Comparison of ENCODE assay signal across 27 cellular contexts in genomic region chr22:25193548-25193947, GRCh38. TPM values are rescaled to one million over a fixed set of nuclear protein-coding genes. Genes with fewer than 3 reads are reported as not detected.
A peak's percentile ranks its signal among the peaks of the same experiment; 100 is the strongest.
DNase-seq lines count a peak whose midpoint lies in the region; ATAC-seq and TF ChIP-seq lines count a peak whose summit lies in the region.
"Had no signal": no experiment of that assay in that cellular context is flagged by ENCODE, and none has a peak within 500 bp of the region (broad histone marks: within the 10 kb centered on the region; RNA-seq: fewer than 3 reads in every experiment).

No MANE protein-coding gene starts in this region.

- H3K4me2 ChIP-seq in OCI-LY7 (ENCODE audit: low read length) (no peak overlapping the region), neuronal stem cell (ENCODE audit: insufficient read depth, low read length, poor library complexity, severe bottlenecking) (no peak overlapping the region)

- BruUV-seq in OCI-LY7 (replicated peaks; lab: Mats Ljungman, UMichigan), result no TSS peak

- no peak overlapping the region for H2BK12ac ChIP-seq in neuronal stem cell (ENCODE audit: low read length)

- no peak overlapping the region for H3K18ac ChIP-seq in neuronal stem cell (ENCODE audit: low read length)

- TF ChIP-seq CTCF in OCI-LY7 (conservative IDR thresholded peaks at IDR 0.05; ENCODE audit: low read length) (no peak), endodermal cell (conservative IDR thresholded peaks at IDR 0.05) (no peak)

- no peak overlapping the region for H4K8ac ChIP-seq in neuronal stem cell (ENCODE audit: low read depth, low read length)

- no peaks in the 10 kb centered on the region for H3K27me3 Mint-ChIP-seq in endodermal cell (ENCODE audit: insufficient read depth)
- H3K27me3 Mint-ChIP-seq: activated CD4-positive, alpha-beta memory T cell treated with anti-CD3 and anti-CD28 coated beads, Interleukin-2, amount 10 ng/mL, durations not matched to agents 7 days and 5 days; CD4-positive, alpha-beta T cell; progenitor cell of endocrine pancreas had no signal

- H3K79me2 ChIP-seq in OCI-LY7 (ENCODE audit: insufficient read depth, low read depth, low read length), result no peaks in the 10 kb centered on the region

- H3K23ac ChIP-seq in neuronal stem cell (ENCODE audit: low read depth, low read length, poor library complexity), result no peak overlapping the region

- 83 to 88% methylated on average over 2 to 3 of the region's 3 CpGs for WGBS in endodermal cell (ENCODE audit: insufficient coverage in 1 of 2, insufficient read length in 1 of 2), 2 experiments
- WGBS in neuronal stem cell (ENCODE audit: extremely low coverage in 2 of 2, insufficient read length in 2 of 2, insufficient replicate concordance in 1 of 2), 2 donors, result no CpG with 5 or more reads among the region's 3 CpGs

- no peaks in the 10 kb centered on the region for H3K9me2 ChIP-seq in OCI-LY7 (ENCODE audit: insufficient read depth, low read length)

- intact Hi-C loops in OCI-LY7 (cut with micrococcal nuclease; ENCODE audit: unreplicated experiment), result no loop called here

- H3K9ac ChIP-seq in endodermal cell (ENCODE audit: extremely low read depth, low read length, poor library complexity, severe bottlenecking) (no peak overlapping the region), neuronal stem cell (ENCODE audit: low read depth, low read length, poor library complexity) (no peak overlapping the region)

- no peaks in the 10 kb centered on the region for H3K4me1 Mint-ChIP-seq in endodermal cell
- H3K4me1 Mint-ChIP-seq: activated CD4-positive, alpha-beta memory T cell treated with anti-CD3 and anti-CD28 coated beads, Interleukin-2, amount 10 ng/mL, durations not matched to agents 7 days and 5 days; natural killer cell had no signal

- no peak overlapping the region for H2AK5ac ChIP-seq in neuronal stem cell (ENCODE audit: low read depth, low read length)

- peaks cover 4% of the 10 kb centered on the region for H3K9me3 Mint-ChIP-seq in endodermal cell
- H3K9me3 Mint-ChIP-seq: activated CD4-positive, alpha-beta memory T cell treated with anti-CD3 and anti-CD28 coated beads, Interleukin-2, amount 10 ng/mL, durations not matched to agents 7 days and 5 days; CD4-positive, alpha-beta T cell; natural killer cell had no signal

- H2BK15ac ChIP-seq in neuronal stem cell (ENCODE audit: low read length), result no peak overlapping the region

- H3K4me1 ChIP-seq in OCI-LY7 (ENCODE audit: insufficient read depth, low read length, poor library complexity, severe bottlenecking) (no peaks in the 10 kb centered on the region), endodermal cell (ENCODE audit: control insufficient read depth, insufficient read depth, low read length) (no peaks in the 10 kb centered on the region), neuronal stem cell (ENCODE audit: control insufficient read depth in 2 of 2, insufficient read depth in 1 of 2, low read depth in 1 of 2, low read length in 2 of 2) (peaks cover 2 to 4% of the 10 kb centered on the region in 2 donors)
- H3K4me1 ChIP-seq: left ventricle myocardium inferior, sigmoid colon had no signal

- no peak overlapping the region for H3K4me3 Mint-ChIP-seq in endodermal cell
- H3K4me3 Mint-ChIP-seq: activated CD4-positive, alpha-beta memory T cell treated with anti-CD3 and anti-CD28 coated beads, Interleukin-2, amount 10 ng/mL, durations not matched to agents 7 days and 5 days; CD4-positive, alpha-beta T cell; natural killer cell had no signal

- no peaks in the 10 kb centered on the region for H3K9me3 ChIP-seq in OCI-LY7 (ENCODE audit: low read length)
- H3K9me3 ChIP-seq in endodermal cell (ENCODE audit: control insufficient read depth, low read length), result no peaks in the 10 kb centered on the region
- H3K9me3 ChIP-seq in neuronal stem cell (replicated peaks in 1 of 2; ENCODE audit: control insufficient read depth in 2 of 2, insufficient read depth in 1 of 2, low read depth in 1 of 2, low read length in 2 of 2), result no peaks in the 10 kb centered on the region
- H3K9me3 ChIP-seq: left ventricle myocardium inferior, sigmoid colon had no signal

- no peak overlapping the region for H2BK5ac ChIP-seq in neuronal stem cell (ENCODE audit: low read length)

- no peaks in the 10 kb centered on the region for H4K20me1 ChIP-seq in OCI-LY7 (ENCODE audit: insufficient read depth, low read length)

- H3K27me3 ChIP-seq in H7 (ENCODE audit: control insufficient read depth, insufficient read depth, low read length) (no peaks in the 10 kb centered on the region), endodermal cell (ENCODE audit: control insufficient read depth, insufficient read depth, low read length, poor library complexity, severe bottlenecking) (no peaks in the 10 kb centered on the region), neuronal stem cell (ENCODE audit: control insufficient read depth in 3 of 3, insufficient read depth in 3 of 3, low read depth in 1 of 3, low read length in 3 of 3) (no peaks in the 10 kb centered on the region)
- H3K27me3 ChIP-seq: dorsolateral prefrontal cortex, sigmoid colon had no signal

- H3K27ac Mint-ChIP-seq in endodermal cell, result no peak overlapping the region
- H3K27ac Mint-ChIP-seq: activated CD4-positive, alpha-beta memory T cell treated with anti-CD3 and anti-CD28 coated beads, Interleukin-2, amount 10 ng/mL, durations not matched to agents 7 days and 5 days; CD4-positive, alpha-beta T cell; natural killer cell; progenitor cell of endocrine pancreas had no signal

- POLR2A ChIA-PET in OCI-LY7 (lab: Charles Lee), result no interaction called here

- H3K36me3 ChIP-seq in H7 (replicated peaks; ENCODE audit: control insufficient read depth, insufficient read depth, low read length) (peaks cover 1% of the 10 kb centered on the region), OCI-LY7 (ENCODE audit: insufficient read depth, low read length) (no peaks in the 10 kb centered on the region), endodermal cell (ENCODE audit: control insufficient read depth, insufficient read depth, low read length) (peaks cover 35% of the 10 kb centered on the region), neuronal stem cell (replicated peaks in 1 of 2; ENCODE audit: control insufficient read depth in 2 of 2, insufficient read depth in 2 of 2, low read length in 2 of 2) (peaks cover 10 to 28% of the 10 kb centered on the region in 2 donors)

- H3K79me1 ChIP-seq in neuronal stem cell (ENCODE audit: low read depth, low read length), result no peaks in the 10 kb centered on the region

- peaks cover 50% of the 10 kb centered on the region for H3K36me3 Mint-ChIP-seq in endodermal cell (ENCODE audit: low read depth)
- H3K36me3 Mint-ChIP-seq: natural killer cell had no signal

- CTCF ChIA-PET in OCI-LY7 (lab: Charles Lee; ENCODE audit: unreplicated experiment), result no interaction called here

- no peak for ATAC-seq in HG03571 (IDR thresholded peaks at IDR 0.05; ENCODE audit: unreplicated experiment)
- no peak for ATAC-seq in GM21737 (IDR thresholded peaks at IDR 0.05; ENCODE audit: unreplicated experiment)
- ATAC-seq: natural killer cell had no signal

- H2AFZ ChIP-seq in OCI-LY7 (ENCODE audit: low read length) (no peak overlapping the region), neuronal stem cell (ENCODE audit: low read length) (no peak overlapping the region)

- H3K4ac ChIP-seq in neuronal stem cell (ENCODE audit: low read length), result no peak overlapping the region

- DNase-seq in H7 (peak; percentile 84), OCI-LY7 (ENCODE audit: low spot score) (peak; percentile 7), endodermal cell (peak; percentile 83), neuronal stem cell (ENCODE audit: low spot score) (peak; percentile 38), germinal center (ENCODE audit: low spot score) (no peak)
- DNase-seq: activated CD4-positive, alpha-beta memory T cell treated with anti-CD3 and anti-CD28 coated beads, Interleukin-2, amount 10 ng/mL, durations not matched to agents 7 days and 5 days; activated CD4-positive, CD25-positive, alpha-beta regulatory T cell; activated T-cell treated with anti-CD3 and anti-CD28 coated beads for 4 hours; amniotic stem cell; CD4-positive, alpha-beta T cell; central memory CD4-positive, alpha-beta T cell; dorsolateral prefrontal cortex; GF-D8; IMR-90; left ventricle myocardium inferior; midbrain; natural killer cell; NCI-H1417 treated with DMSO at 0.1 percent for 48 hours; NCI-H524 treated with DMSO at 0.1 percent for 48 hours; sigmoid colon; stimulated activated CD4-positive, alpha-beta T cell treated with anti-CD3 and anti-CD28 coated beads, Interleukin-15, amount 100 ng/mL, for 24 hours; substantia nigra; T1000 had no signal

- H3K14ac ChIP-seq in neuronal stem cell (ENCODE audit: low read length), result no peak overlapping the region

- no peak overlapping the region for H3K4me3 ChIP-seq in H7 (ENCODE audit: insufficient read depth, low read depth, low read length)
- H3K4me3 ChIP-seq in OCI-LY7 (ENCODE audit: low read depth, low read length, poor library complexity, severe bottlenecking), result no peak overlapping the region
- H3K4me3 ChIP-seq in endodermal cell (ENCODE audit: low read length), result no peak overlapping the region
- H3K4me3 ChIP-seq in neuronal stem cell (ENCODE audit: low read length in 2 of 2), result no peak overlapping the region
- H3K4me3 ChIP-seq: dorsolateral prefrontal cortex, left ventricle myocardium inferior, sigmoid colon had no signal

- no peak overlapping the region for H2BK120ac ChIP-seq in neuronal stem cell (ENCODE audit: low read depth, low read length)

- H4K91ac ChIP-seq in neuronal stem cell (ENCODE audit: low read depth, low read length, poor library complexity), result no peak overlapping the region

- H3K27ac ChIP-seq in OCI-LY7 (ENCODE audit: low read depth, low read length, poor library complexity, severe bottlenecking) (no peak overlapping the region), endodermal cell (ENCODE audit: low read depth, low read length) (no peak overlapping the region), neuronal stem cell (replicated peaks; ENCODE audit: low read length) (no peak overlapping the region)
- H3K27ac ChIP-seq: HL-60, left ventricle myocardium inferior, sigmoid colon had no signal

RNA-seq across cellular contexts. Expression of gene CRYBB3, which starts 6.1 kb away (rescaled TPM):
- 0.10 TPM in 1 of 2 replicates, not detected in the other for total RNA-seq in H7 (2014; rRNA removed; shearing (Covaris generic))
- not detected in 2 replicates for total RNA-seq in OCI-LY7 (2014; rRNA removed; shearing (Covaris generic))
- total RNA-seq in OCI-LY7 (2022) (not detected in 2 replicates), endodermal cell (under 1 TPM in 1 of 2 donors, not detected in 1; 0.97 TPM)
- polyA plus RNA-seq in endodermal cell (2013, experiment 1 of 2), result not detected
- not detected for polyA plus RNA-seq in endodermal cell (2013, experiment 2 of 2)
- 0.04 TPM for polyA plus RNA-seq in neuronal stem cell (2013, experiment 1 of 2)
- not detected for polyA plus RNA-seq in neuronal stem cell (2013, experiment 2 of 2)
- total RNA-seq: CD4-positive, alpha-beta T cell; IMR-90; left ventricle myocardium inferior; sigmoid colon had no signal
- polyA plus RNA-seq: IMR-90 had no signal

RNA-seq across cellular contexts. Expression of gene CRYBB2, which starts 25.9 kb away (rescaled TPM):
- total RNA-seq in H7 (2014; rRNA removed; shearing (Covaris generic)), result 0.59 TPM in 1 of 2 replicates, not detected in the other
- not detected in 2 replicates for total RNA-seq in OCI-LY7 (2014; rRNA removed; shearing (Covaris generic))
- total RNA-seq in OCI-LY7 (2022) (not detected in 2 replicates), endodermal cell (not detected)
- polyA plus RNA-seq in endodermal cell (2013, experiment 1 of 2), result not detected
- polyA plus RNA-seq in endodermal cell (2013, experiment 2 of 2), result not detected
- polyA plus RNA-seq in neuronal stem cell (2013, experiment 1 of 2), result 0.22 TPM
- polyA plus RNA-seq in neuronal stem cell (2013, experiment 2 of 2), result 0.28 TPM
- total RNA-seq: activated CD4-positive, alpha-beta memory T cell treated with anti-CD3 and anti-CD28 coated beads, Interleukin-2, amount 10 ng/mL, durations not matched to agents 7 days and 5 days; CD4-positive, alpha-beta T cell; IMR-90; left ventricle myocardium inferior; natural killer cell had no signal
- polyA plus RNA-seq: IMR-90 had no signal
